In genomic region chr3:141385386-141386079, GRCh38 we compare ENCODE assay signal across 9 cellular contexts. TPM values are rescaled to one million over a fixed set of nuclear protein-coding genes. Genes with fewer than 3 reads are reported as not detected.
DNase-seq lines count a peak whose midpoint lies in the region; ATAC-seq, FAIRE-seq and TF ChIP-seq lines count a peak whose summit lies in the region.
"Had no signal": no experiment of that assay in that cellular context is flagged by ENCODE, and none has a peak within 500 bp of the region (broad histone marks: within the 10 kb centered on the region; RNA-seq: fewer than 3 reads in every experiment).

No MANE protein-coding gene starts in this region.

- H3K27ac ChIP-seq in OCI-LY3 (ENCODE audit: low read length) (no peak overlapping the region), epithelial cell of prostate (peak overlapping the region; percentile 86), small intestine (ENCODE audit: low read depth in 1 of 2, low read length in 1 of 2) (peak overlapping the region in 1 of 2 donors; percentile 22)

- H3K4me3 ChIP-seq in OCI-LY3 (ENCODE audit: low read length) (peak overlapping the region; percentile 48), skeletal muscle cell (ENCODE audit: low read depth, low read length) (peak overlapping the region; percentile 32), small intestine (ENCODE audit: low read depth in 1 of 2, low read length in 2 of 2) (no peak overlapping the region)

- H3K79me2 ChIP-seq in OCI-LY3 (ENCODE audit: low read length), result no peaks in the 10 kb centered on the region

- H2AFZ ChIP-seq in OCI-LY3 (ENCODE audit: low read depth, low read length), result no peak overlapping the region; the same call in 1 of the 2 replicates

- H3K27me3 ChIP-seq in OCI-LY3 (ENCODE audit: low read depth, low read length), result peaks cover 36% of the 10 kb centered on the region
- no peaks in the 10 kb centered on the region for H3K27me3 ChIP-seq in small intestine (ENCODE audit: control insufficient read depth in 2 of 2, insufficient read depth in 2 of 2, low read length in 2 of 2)

- H3K9me3 ChIP-seq in OCI-LY3 (ENCODE audit: insufficient read depth, low read length) (no peaks in the 10 kb centered on the region), small intestine (ENCODE audit: control insufficient read depth, low read depth) (no peaks in the 10 kb centered on the region)

- 55 to 87% (median 78%) methylated on average over 8 of the region's 8 CpGs for WGBS in small intestine, 3 donors

- DNase-seq in GM19239 (ENCODE audit: insufficient read length, low spot score) (no peak), epithelial cell of prostate (ENCODE audit: low read depth, low spot score) (no peak), skeletal muscle cell (ENCODE audit: low read depth) (no peak), cerebellar nuclear complex (lab: John Stamatoyannopoulos, UW) (no peak), small intestine (no peak), omental fat pad (ENCODE audit: low spot score) (no peak)
- DNase-seq: mesendoderm, NCI-H1930 had no signal

- TF ChIP-seq CTCF in OCI-LY3 (IDR thresholded peaks at IDR 0.05; ENCODE audit: low read depth, low read length), result no peak
- TF ChIP-seq CTCF in omental fat pad (IDR thresholded peaks at IDR 0.05), result no peak

- 0 out of 2 replicates have a peak, but pooled peaks cover 8% of the 10 kb centered on the region for H3K4me1 ChIP-seq in OCI-LY3 (ENCODE audit: low read length)
- peaks cover 0 to 2% of the 10 kb centered on the region in 2 donors for H3K4me1 ChIP-seq in small intestine (ENCODE audit: control insufficient read depth in 2 of 2, insufficient read depth in 1 of 2, low read depth in 1 of 2, low read length in 1 of 2)

- H3K36me3 ChIP-seq in OCI-LY3 (replicated peaks; ENCODE audit: low read depth, low read length) (no peaks in the 10 kb centered on the region), small intestine (ENCODE audit: control insufficient read depth in 2 of 2, insufficient read depth in 2 of 2, low read length in 2 of 2) (peaks cover 0 to 4% of the 10 kb centered on the region in 2 donors)

- H3K9ac ChIP-seq in OCI-LY3 (ENCODE audit: low read length), result no peak overlapping the region

- FAIRE-seq in GM19239 (lab: Jason Lieb, UNC), result peak; percentile 70
- no peak for FAIRE-seq in small intestine (lab: Jason Lieb, UNC)

- ATAC-seq in omental fat pad (ENCODE audit: low FRiP score), result no peak

- no peaks in the 10 kb centered on the region for H4K20me1 ChIP-seq in OCI-LY3 (ENCODE audit: insufficient read depth, low read length)

- H3K4me2 ChIP-seq in OCI-LY3 (ENCODE audit: low read length), result peak overlapping the region; percentile 40

RNA-seq across cellular contexts. Expression of gene ZBTB38, which starts 17.2 kb away (rescaled TPM):
- polyA plus RNA-seq in small intestine, result 10 to 100 TPM; 11.9 to 24.9 (median 18.8) TPM
- 100 to 1,000 TPM in 3 of 4 donors, 10 to 100 TPM in 1; 70.1 to 133 (median 108) TPM for total RNA-seq in omental fat pad

Comparison
In these comparisons a context has a peak if more than half of its experiments do, and no peak if none do; other contexts are left out.
1. H3K4me3 ChIP-seq: peak in OCI-LY3 (single experiment) and skeletal muscle cell (single experiment); none in small intestine (0 of 2).